ENCODE assay signal across 21 cellular contexts in the genomic region with DNA sequence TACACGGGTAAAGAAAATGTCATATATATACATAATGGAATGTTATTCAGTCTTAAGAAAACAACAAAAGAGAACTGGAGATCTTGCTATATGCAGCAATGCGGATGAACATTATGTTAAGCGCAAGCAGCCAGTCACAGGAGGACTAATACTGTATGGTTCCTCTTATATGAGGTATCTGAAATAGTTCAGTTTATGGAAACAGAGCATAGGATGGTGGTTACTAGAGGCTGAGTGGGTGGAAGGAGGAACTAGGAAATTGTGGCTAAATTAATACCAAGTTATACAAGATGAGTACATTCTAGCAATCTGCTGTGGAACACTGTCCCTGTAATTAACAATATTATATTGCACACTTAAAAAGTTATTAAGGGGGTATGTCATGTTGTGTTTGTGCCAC.
DNase-seq lines count a peak whose midpoint lies in the region; ATAC-seq and TF ChIP-seq lines count a peak whose summit lies in the region.
"Had no signal": no experiment of that assay in that cellular context is flagged by ENCODE, and none has a peak within 500 bp of the region (broad histone marks: within the 10 kb centered on the region; RNA-seq: fewer than 3 reads in every experiment).

No MANE protein-coding gene starts in this region.

- no peak overlapping the region for H3K4me3 Mint-ChIP-seq in stimulated activated naive B cell treated with anti-CD40 and anti-IgM and Interleukin-4, amounts not matched to agents 10 μg/mL and 1 μg/mL and 100 μg/mL, for 72 hours
- H3K4me3 Mint-ChIP-seq in progenitor cell of endocrine pancreas (ENCODE audit: low read depth): no peak overlapping the region
- no peak overlapping the region for H3K4me3 Mint-ChIP-seq in CD8-positive, alpha-beta T cell
- H3K4me3 Mint-ChIP-seq: GM23338; T-helper 1 cell treated with Interleukin-12 subunit alpha and Interleukin-12 subunit beta and Interleukin-4 antibody, amounts not matched to agents 30 μg/mL and 1 μg/mL, for 36 hours had no signal

- H3K27ac ChIP-seq in CD8-positive, alpha-beta T cell (ENCODE audit: low read depth, low read length): no peak overlapping the region
- H3K27ac ChIP-seq: C4-2B, KMS-11, SJCRH30 had no signal

- H3K36me3 ChIP-seq in CD8-positive, alpha-beta T cell (ENCODE audit: insufficient read depth, low read length): no peaks in the 10 kb centered on the region
- H3K36me3 ChIP-seq: HAP-1, SJCRH30 had no signal

- H3K4me1 ChIP-seq in CD8-positive, alpha-beta T cell (ENCODE audit: insufficient read depth, low read length): no peaks in the 10 kb centered on the region
- H3K4me1 ChIP-seq: HAP-1, SJCRH30 had no signal

- intact Hi-C loops in head of caudate nucleus (cut with DNase I): no loop called here
- intact Hi-C loops in CD8-positive, alpha-beta T cell (cut with DNase I, micrococcal nuclease): no loop called here

- H3K4me3 ChIP-seq in CD8-positive, alpha-beta T cell (ENCODE audit: low read depth, low read length): no peak overlapping the region
- H3K4me3 ChIP-seq: GM23338, HAP-1, SJCRH30 had no signal

- H3K27me3 Mint-ChIP-seq in stimulated activated naive B cell treated with anti-CD40 and anti-IgM and Interleukin-4, amounts not matched to agents 10 μg/mL and 1 μg/mL and 100 μg/mL, for 72 hours: no peaks in the 10 kb centered on the region
- no peaks in the 10 kb centered on the region for H3K27me3 Mint-ChIP-seq in progenitor cell of endocrine pancreas
- no peaks in the 10 kb centered on the region for H3K27me3 Mint-ChIP-seq in CD8-positive, alpha-beta T cell (ENCODE audit: low read depth)

- DNase-seq in SIG-M5 treated with dmso at 0.1 percent for 504 hours (lab: John Stamatoyannopoulos, UW; ENCODE audit: unreplicated experiment): peak; percentile 40
- no peak for DNase-seq in SIG-M5 (lab: John Stamatoyannopoulos, UW)
- peak; percentile 77 to 78 for DNase-seq in Kasumi-1 (lab: John Stamatoyannopoulos, UW)
- DNase-seq in OCI-M1 (lab: John Stamatoyannopoulos, UW): peak; percentile 35
- DNase-seq in stimulated activated naive B cell treated with anti-CD40 and anti-IgM and Interleukin-4, amounts not matched to agents 10 μg/mL and 1 μg/mL and 100 μg/mL, for 72 hours: no peak
- no peak for DNase-seq in head of caudate nucleus
- DNase-seq in progenitor cell of endocrine pancreas (ENCODE audit: low spot score, unreplicated experiment): no peak
- no peak for DNase-seq in CD8-positive, alpha-beta T cell
- DNase-seq: EL, NCI-H1048, NCI-H1417 treated with DMSO at 0.1 percent for 48 hours, NCI-H187, NCI-H226, NCI-H524 treated with DMSO at 0.1 percent for 48 hours, SJCRH30 had no signal

- no peak for TF ChIP-seq CTCF in progenitor cell of endocrine pancreas (IDR thresholded peaks at IDR 0.05; ENCODE audit: unreplicated experiment)
- TF ChIP-seq CTCF in CD8-positive, alpha-beta T cell (IDR thresholded peaks at IDR 0.05): no peak

- no peak overlapping the region for H3K27ac Mint-ChIP-seq in stimulated activated naive B cell treated with anti-CD40 and anti-IgM and Interleukin-4, amounts not matched to agents 10 μg/mL and 1 μg/mL and 100 μg/mL, for 72 hours
- no peak overlapping the region for H3K27ac Mint-ChIP-seq in progenitor cell of endocrine pancreas
- H3K27ac Mint-ChIP-seq in CD8-positive, alpha-beta T cell: no peak overlapping the region
- H3K27ac Mint-ChIP-seq: GM23338; T-helper 1 cell treated with Interleukin-12 subunit alpha and Interleukin-12 subunit beta and Interleukin-4 antibody, amounts not matched to agents 30 μg/mL and 1 μg/mL, for 36 hours had no signal

- no peaks in the 10 kb centered on the region for H3K36me3 Mint-ChIP-seq in stimulated activated naive B cell treated with anti-CD40 and anti-IgM and Interleukin-4, amounts not matched to agents 10 μg/mL and 1 μg/mL and 100 μg/mL, for 72 hours
- H3K36me3 Mint-ChIP-seq in progenitor cell of endocrine pancreas (ENCODE audit: insufficient read depth): no peaks in the 10 kb centered on the region
- no peaks in the 10 kb centered on the region for H3K36me3 Mint-ChIP-seq in CD8-positive, alpha-beta T cell

- no peaks in the 10 kb centered on the region for H3K9me3 Mint-ChIP-seq in stimulated activated naive B cell treated with anti-CD40 and anti-IgM and Interleukin-4, amounts not matched to agents 10 μg/mL and 1 μg/mL and 100 μg/mL, for 72 hours
- no peaks in the 10 kb centered on the region for H3K9me3 Mint-ChIP-seq in progenitor cell of endocrine pancreas (ENCODE audit: low read depth)
- peaks cover 2% of the 10 kb centered on the region for H3K9me3 Mint-ChIP-seq in CD8-positive, alpha-beta T cell
- H3K9me3 Mint-ChIP-seq: GM23338; T-helper 1 cell treated with Interleukin-12 subunit alpha and Interleukin-12 subunit beta and Interleukin-4 antibody, amounts not matched to agents 30 μg/mL and 1 μg/mL, for 36 hours had no signal

- no peaks in the 10 kb centered on the region for H3K4me1 Mint-ChIP-seq in stimulated activated naive B cell treated with anti-CD40 and anti-IgM and Interleukin-4, amounts not matched to agents 10 μg/mL and 1 μg/mL and 100 μg/mL, for 72 hours
- H3K4me1 Mint-ChIP-seq in progenitor cell of endocrine pancreas (ENCODE audit: low read depth): no peaks in the 10 kb centered on the region
- no peaks in the 10 kb centered on the region for H3K4me1 Mint-ChIP-seq in CD8-positive, alpha-beta T cell (ENCODE audit: low read depth)
- H3K4me1 Mint-ChIP-seq: GM23338 had no signal

- POLR2A ChIA-PET in CD8-positive, alpha-beta T cell (lab: Charles Lee): no interaction called here

- no peaks in the 10 kb centered on the region for H3K27me3 ChIP-seq in CD8-positive, alpha-beta T cell (ENCODE audit: insufficient read depth, low read length)
- H3K27me3 ChIP-seq: SJCRH30 had no signal

- ATAC-seq in stimulated activated naive B cell treated with anti-CD40 and anti-IgM and Interleukin-4, amounts not matched to agents 10 μg/mL and 1 μg/mL and 100 μg/mL, for 72 hours (replicated peaks): peak; percentile 59 to 68
- ATAC-seq in CD8-positive, alpha-beta T cell: no peak
- ATAC-seq: GM23338, Panc1 had no signal

- no peaks in the 10 kb centered on the region for H3K9me3 ChIP-seq in CD8-positive, alpha-beta T cell (ENCODE audit: low read length)
- H3K9me3 ChIP-seq: HAP-1, SJCRH30 had no signal

- CTCF ChIA-PET in CD8-positive, alpha-beta T cell (lab: Charles Lee): no interaction called here

Comparison
In these comparisons a context has a peak if more than half of its experiments do, and no peak if none do; other contexts are left out.
1. DNase-seq: peak in SIG-M5 treated with dmso at 0.1 percent for 504 hours (single experiment), Kasumi-1 (2 of 2) and OCI-M1 (single experiment); none in SIG-M5 (single experiment), stimulated activated naive B cell treated with anti-CD40 and anti-IgM and Interleukin-4, amounts not matched to agents 10 μg/mL and 1 μg/mL and 100 μg/mL, for 72 hours (single experiment), head of caudate nucleus (0 of 42), progenitor cell of endocrine pancreas (single experiment) and CD8-positive, alpha-beta T cell (0 of 7).